In genomic region chr1:221190249-221190648, GRCh38 we compare ENCODE assay signal across 27 cellular contexts.
"Had no signal": no experiment of that assay in that cellular context is flagged by ENCODE, and none has a peak within 500 bp of the region (broad histone marks: within the 10 kb centered on the region; RNA-seq: fewer than 3 reads in every experiment).

No MANE protein-coding gene starts in this region.

- H3K27ac ChIP-seq: esophagus muscularis mucosa, foreskin keratinocyte, gastroesophageal sphincter, heart right ventricle, left lung, neutrophil, parathyroid adenoma, right lobe of liver, stomach, thyroid gland, vagina had no signal

- H3K4me3 ChIP-seq: esophagus muscularis mucosa, gastroesophageal sphincter, heart right ventricle, left lung, mucosa of descending colon, right lobe of liver, stomach, thyroid gland, vagina had no signal

- H3K36me3 ChIP-seq: esophagus muscularis mucosa, gastroesophageal sphincter, heart right ventricle, left lung, neutrophil, right lobe of liver, stomach, thyroid gland, vagina had no signal

- H3K4me1 ChIP-seq: esophagus muscularis mucosa, foreskin keratinocyte, gastroesophageal sphincter, parathyroid adenoma, right lobe of liver, stomach, thyroid gland, vagina had no signal

- H3K9ac ChIP-seq: parathyroid adenoma had no signal

- DNase-seq: effector memory CD4-positive, alpha-beta T cell; foreskin keratinocyte; glutamatergic neuron; heart right ventricle; hippocampal formation; left cardiac atrium; left lung; mesenchymal stem cell; mucosa of descending colon; naive B cell; right lobe of liver; small intestine; stimulated activated CD4-positive, alpha-beta T cell treated with anti-CD3 and anti-CD28 coated beads, Interleukin-15, amount 100 ng/mL, for 24 hours; stimulated activated CD4-positive, alpha-beta T cell treated with anti-CD3 and anti-CD28 coated beads, Interleukin-4, amount 100 ng/mL, for 1 hour; stimulated activated CD8-positive, alpha-beta memory T cell treated with anti-CD3 and anti-CD28 coated beads, Interleukin-4, amount 100 ng/mL, for 48 hours; stimulated activated naive CD4-positive, alpha-beta T cell treated with Interleukin-2 at 50 U/mL for 16 hours; stomach; thyroid gland; trophoblast cell had no signal

- H3K27me3 ChIP-seq: esophagus muscularis mucosa, foreskin keratinocyte, gastroesophageal sphincter, heart right ventricle, left lung, neutrophil, right lobe of liver, stomach, thyroid gland, vagina had no signal

- H2AFZ ChIP-seq: parathyroid adenoma had no signal

- H3K79me2 ChIP-seq: parathyroid adenoma had no signal

- FAIRE-seq: endothelial cell of umbilical vein, islet of Langerhans, small intestine had no signal

- H3K9me3 ChIP-seq: esophagus muscularis mucosa, gastroesophageal sphincter, heart right ventricle, left lung, mucosa of descending colon, neutrophil, right lobe of liver, stomach, thyroid gland, vagina had no signal

- ATAC-seq: foreskin keratinocyte; gastroesophageal sphincter; heart right ventricle; left cardiac atrium; left lung; mucosa of descending colon; natural killer cell treated with Interleukin-12 subunit alpha and Interleukin-12 subunit beta and Interleukin-15 and Interleukin-18, amount 100 ng/mL, for 72 hours; right lobe of liver had no signal
